In genomic region chr22:26784772-26785171, GRCh38 we compare ENCODE assay signal across 24 cellular contexts.
"Had no signal": no experiment of that assay in that cellular context is flagged by ENCODE, and none has a peak within 500 bp of the region (broad histone marks: within the 10 kb centered on the region; RNA-seq: fewer than 3 reads in every experiment).

No MANE protein-coding gene starts in this region.

- DNase-seq: dermis blood vessel endothelial cell; dorsolateral prefrontal cortex; effector CD4-positive, alpha-beta T cell; effector memory CD4-positive, alpha-beta T cell; foreskin keratinocyte; heart left ventricle; hypothalamus; immature natural killer cell; left cardiac atrium; left lung; left ventricle myocardium superior; lower lobe of right lung; mesenchymal stem cell; mucosa of descending colon had no signal

- H3K79me2 ChIP-seq: hepatocyte had no signal

- H3K4me3 Mint-ChIP-seq: mesothelial cell of epicardium had no signal

- H3K27me3 ChIP-seq: dorsolateral prefrontal cortex, esophagus muscularis mucosa, foreskin keratinocyte, gastroesophageal sphincter, heart left ventricle, hepatocyte, left lung had no signal

- H3K4me3 ChIP-seq: coronary artery, dorsolateral prefrontal cortex, esophagus muscularis mucosa, gastroesophageal sphincter, heart left ventricle, hepatocyte, left lung, lower lobe of right lung, mucosa of descending colon had no signal

- H2AFZ ChIP-seq: hepatocyte had no signal

- H3K27ac ChIP-seq: coronary artery, dorsolateral prefrontal cortex, esophagus muscularis mucosa, foreskin keratinocyte, gastroesophageal sphincter, heart left ventricle, left lung, lower lobe of right lung had no signal

- FAIRE-seq: colon, endothelial cell of umbilical vein, frontal cortex, islet of Langerhans, keratinocyte had no signal

- H3K27ac Mint-ChIP-seq: mesothelial cell of epicardium had no signal

- H3K9me3 ChIP-seq: left lung, lower lobe of right lung, mucosa of descending colon had no signal

- H3K9me3 Mint-ChIP-seq: immature natural killer cell had no signal

- H3K4me1 ChIP-seq: esophagus muscularis mucosa, foreskin keratinocyte, gastroesophageal sphincter, left lung, lower lobe of right lung had no signal

- ATAC-seq: foreskin keratinocyte, gastroesophageal sphincter, heart left ventricle, left lung, left ventricle myocardium superior, lower lobe of right lung had no signal
